25 cellular contexts compared by ENCODE assay signal in the genomic region with DNA sequence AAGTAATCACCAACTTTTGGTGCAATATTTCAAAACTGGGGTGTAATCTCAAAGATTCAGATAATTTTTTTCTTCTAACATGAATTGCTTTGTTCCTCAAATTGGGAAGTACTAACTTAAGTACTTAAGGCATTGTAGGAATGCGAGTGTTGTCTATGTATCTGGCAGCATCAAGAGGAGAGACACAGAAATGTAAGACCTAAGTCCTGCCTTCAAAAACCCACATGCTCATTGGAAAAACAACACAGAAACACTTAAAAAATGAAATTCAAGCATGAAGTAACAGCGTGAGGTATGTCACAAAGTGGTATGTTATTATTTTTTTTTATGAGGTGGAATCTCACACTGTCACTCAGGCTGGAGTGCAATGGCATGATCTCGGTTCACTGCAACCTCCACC.
"Had no signal": no experiment of that assay in that cellular context is flagged by ENCODE, and none has a peak within 500 bp of the region (broad histone marks: within the 10 kb centered on the region; RNA-seq: fewer than 3 reads in every experiment).

No MANE protein-coding gene starts in this region.

- H3K4me1 ChIP-seq: colonic mucosa, foreskin keratinocyte had no signal

- H3K27me3 ChIP-seq: colonic mucosa, foreskin keratinocyte, gastroesophageal sphincter, heart left ventricle, hepatocyte had no signal

- H3K36me3 ChIP-seq: colonic mucosa, esophagus squamous epithelium, gastroesophageal sphincter, heart left ventricle, left ventricle myocardium inferior, lower lobe of right lung had no signal

- H3K4me3 ChIP-seq: colonic mucosa, esophagus squamous epithelium, gastroesophageal sphincter, heart left ventricle, hepatocyte, left ventricle myocardium inferior, lower lobe of right lung, mucosa of descending colon had no signal

- H3K79me2 ChIP-seq: hepatocyte had no signal

- H3K27ac ChIP-seq: colonic mucosa, epithelial cell of prostate, esophagus squamous epithelium, foreskin keratinocyte, gastroesophageal sphincter, hepatocyte, lower lobe of right lung had no signal

- ATAC-seq: effector memory CD8-positive, alpha-beta T cell; esophagus mucosa; foreskin keratinocyte; gastroesophageal sphincter; heart left ventricle; left colon; left lobe of liver; lower lobe of right lung; mucosa of descending colon had no signal

- H2AFZ ChIP-seq: hepatocyte had no signal

- H3K4me2 ChIP-seq: hepatocyte had no signal

- H3K9me3 ChIP-seq: colonic mucosa, esophagus squamous epithelium, gastroesophageal sphincter, heart left ventricle, left ventricle myocardium inferior, lower lobe of right lung, mucosa of descending colon had no signal

- DNase-seq: colonic mucosa; cortex of kidney; effector CD8-positive, alpha-beta T cell; effector memory CD8-positive, alpha-beta T cell; endodermal cell; erythroblast; esophagus squamous epithelium; foreskin keratinocyte; heart left ventricle; hypothalamus; immature natural killer cell; islet precursor cell; kidney; kidney glomerular epithelial cell; left colon; left ventricle myocardium inferior; lower lobe of right lung; mesendoderm; mucosa of descending colon; naive B cell had no signal
